ENCODE assay signal across 20 cellular contexts in the genomic region with DNA sequence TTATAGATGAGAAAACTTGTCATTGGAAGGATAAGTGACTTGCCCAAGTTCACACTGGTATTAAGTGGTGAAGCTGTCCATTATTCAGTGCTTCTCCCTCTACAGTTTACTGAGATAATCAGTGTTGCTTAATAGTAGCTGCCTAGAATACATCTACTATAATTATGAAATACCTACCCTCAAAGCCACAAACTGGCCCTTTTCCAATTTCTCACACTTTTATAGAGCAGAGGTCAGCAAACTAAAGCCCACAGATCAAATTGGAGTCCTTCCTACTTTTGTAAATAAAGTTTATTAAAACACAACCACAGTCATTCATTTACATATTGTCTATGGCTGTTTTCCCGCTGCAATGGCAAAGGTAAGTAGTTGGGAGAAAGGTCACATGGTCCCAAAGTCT.
DNase-seq lines count a peak whose midpoint lies in the region; ATAC-seq and TF ChIP-seq lines count a peak whose summit lies in the region.
"Had no signal": no experiment of that assay in that cellular context is flagged by ENCODE, and none has a peak within 500 bp of the region (broad histone marks: within the 10 kb centered on the region; RNA-seq: fewer than 3 reads in every experiment).

No MANE protein-coding gene starts in this region.

- H3K4me1 ChIP-seq in CD8-positive, alpha-beta memory T cell (ENCODE audit: insufficient read depth, low read length), result no peaks in the 10 kb centered on the region
- H3K4me1 ChIP-seq in upper lobe of left lung, result no peaks in the 10 kb centered on the region
- H3K4me1 ChIP-seq: BE2C had no signal

- DNase-seq in NCI-H748 (lab: John Stamatoyannopoulos, UW; ENCODE audit: unreplicated experiment) (peak; percentile 21), NCI-H748 treated with DMSO at 0.1 percent for 48 hours (lab: John Stamatoyannopoulos, UW) (no peak), NB4 (ENCODE audit: low read depth) (peak; percentile 35), SKM-1 (lab: John Stamatoyannopoulos, UW; ENCODE audit: unreplicated experiment) (peak; percentile 11), retinal pigment epithelial cell (ENCODE audit: low read depth) (peak; percentile 18), upper lobe of left lung (no peak)
- DNase-seq in CD8-positive, alpha-beta memory T cell, result no peak
- DNase-seq: BE2C; CD4-positive, alpha-beta T cell; DMS79 treated with DMSO at 0.1 percent for 48 hours; KBM-7; NCI-H1105 treated with DMSO at 0.1 percent for 48 hours; NCI-H187; NCI-H446; NCI-H774; Right ventricle myocardium superior had no signal

- no peaks in the 10 kb centered on the region for H3K4me1 Mint-ChIP-seq in CD8-positive, alpha-beta memory T cell

- POLR2A ChIA-PET in CD8-positive, alpha-beta memory T cell (lab: Charles Lee), result no interaction called here

- H3K9me3 Mint-ChIP-seq in CD8-positive, alpha-beta memory T cell, result peaks cover 2 to 22% (median 14%) of the 10 kb centered on the region in 5 donors

- no peak for ATAC-seq in HG03108 (IDR thresholded peaks at IDR 0.05; ENCODE audit: unreplicated experiment)
- no peak for ATAC-seq in upper lobe of left lung (ENCODE audit: low FRiP score in 2 of 2)
- ATAC-seq: SK-N-SH treated with all-trans-retinoic acid at 6 μM for 48 hours had no signal

- TF ChIP-seq CTCF in NB4 (IDR thresholded peaks at IDR 0.05; ENCODE audit: low read depth, low read length) (no peak), retinal pigment epithelial cell (conservative IDR thresholded peaks at IDR 0.05; ENCODE audit: low read depth, low read length) (no peak), upper lobe of left lung (IDR thresholded peaks at IDR 0.05) (no peak)

- TF ChIP-seq EP300 in upper lobe of left lung (IDR thresholded peaks at IDR 0.05), result no peak

- H3K36me3 ChIP-seq in CD8-positive, alpha-beta memory T cell (ENCODE audit: insufficient read depth, low read length), result no peaks in the 10 kb centered on the region
- no peaks in the 10 kb centered on the region for H3K36me3 ChIP-seq in upper lobe of left lung
- H3K36me3 ChIP-seq: BE2C, HAP-1 had no signal

- no peak overlapping the region for H3K27ac ChIP-seq in CD8-positive, alpha-beta memory T cell (ENCODE audit: low read depth, low read length)
- no peak overlapping the region for H3K27ac ChIP-seq in upper lobe of left lung
- H3K27ac ChIP-seq: 22Rv1 had no signal

- H3K27me3 Mint-ChIP-seq in CD8-positive, alpha-beta memory T cell, result no peaks in the 10 kb centered on the region
- H3K27me3 Mint-ChIP-seq: CD4-positive, alpha-beta T cell had no signal

- TF ChIP-seq POLR2A in NB4 (IDR thresholded peaks at IDR 0.05; ENCODE audit: extremely low read depth, insufficient read length) (no peak), upper lobe of left lung (IDR thresholded peaks at IDR 0.05) (no peak)

- H3K4me3 ChIP-seq in NB4 (ENCODE audit: low read depth, low read length) (no peak overlapping the region), retinal pigment epithelial cell (ENCODE audit: low read length) (no peak overlapping the region), upper lobe of left lung (no peak overlapping the region)
- no peak overlapping the region for H3K4me3 ChIP-seq in CD8-positive, alpha-beta memory T cell (ENCODE audit: low read length)
- H3K4me3 ChIP-seq: HAP-1 had no signal

- no peak overlapping the region for H3K4me3 Mint-ChIP-seq in CD8-positive, alpha-beta memory T cell
- H3K4me3 Mint-ChIP-seq: CD4-positive, alpha-beta T cell had no signal

- 77 to 79% methylated on average over 1 of the region's 1 CpG for WGBS in upper lobe of left lung, 2 donors

- H3K36me3 Mint-ChIP-seq in CD8-positive, alpha-beta memory T cell, result no peaks in the 10 kb centered on the region

- H3K27me3 ChIP-seq in CD8-positive, alpha-beta memory T cell (ENCODE audit: insufficient read depth, low read length, poor library complexity, severe bottlenecking), result no peaks in the 10 kb centered on the region
- no peaks in the 10 kb centered on the region for H3K27me3 ChIP-seq in upper lobe of left lung
- H3K27me3 ChIP-seq: BE2C had no signal

- H3K9me3 ChIP-seq in CD8-positive, alpha-beta memory T cell (ENCODE audit: low read length), result no peaks in the 10 kb centered on the region
- H3K9me3 ChIP-seq in upper lobe of left lung, result no peaks in the 10 kb centered on the region
- H3K9me3 ChIP-seq: BE2C, HAP-1 had no signal

- no peak overlapping the region for H3K27ac Mint-ChIP-seq in CD8-positive, alpha-beta memory T cell
- H3K27ac Mint-ChIP-seq: CD4-positive, alpha-beta T cell had no signal

- CTCF ChIA-PET in CD8-positive, alpha-beta memory T cell (lab: Charles Lee), result no interaction called here

Comparison
In these comparisons a context has a peak if more than half of its experiments do, and no peak if none do; other contexts are left out.
1. DNase-seq: peak in NCI-H748 (single experiment), NB4 (single experiment), SKM-1 (single experiment) and retinal pigment epithelial cell (single experiment); none in NCI-H748 treated with DMSO at 0.1 percent for 48 hours (single experiment), CD8-positive, alpha-beta memory T cell (0 of 5) and upper lobe of left lung (0 of 2).